In genomic region chr11:32353884-32354283, GRCh38 we compare ENCODE assay signal across 21 cellular contexts.
DNase-seq lines count a peak whose midpoint lies in the region; ATAC-seq, FAIRE-seq and TF ChIP-seq lines count a peak whose summit lies in the region.
"Had no signal": no experiment of that assay in that cellular context is flagged by ENCODE, and none has a peak within 500 bp of the region (broad histone marks: within the 10 kb centered on the region; RNA-seq: fewer than 3 reads in every experiment).

No MANE protein-coding gene starts in this region.

- intact Hi-C loops in uterus (cut with DNase I; ENCODE audit: low total_unique reads), result no loop called here

- DNase-seq in M059J (ENCODE audit: low read depth), result peak; percentile 84
- DNase-seq in amniotic epithelial cell (ENCODE audit: low read depth), result peak; percentile 93
- DNase-seq in left kidney (ENCODE audit: low read depth, low spot score), result peak; percentile 42
- DNase-seq in uterus, result peak in 1 of 2 donors; percentile 42
- no peak for DNase-seq in stimulated activated naive CD4-positive, alpha-beta T cell treated with Interleukin-2 at 50 U/mL for 16 hours (lab: John Stamatoyannopoulos, UW)
- no peak for DNase-seq in GM12892 (ENCODE audit: insufficient read length)
- no peak for DNase-seq in effector memory CD8-positive, alpha-beta T cell
- DNase-seq: CD4-positive, alpha-beta T cell; DND-41; MM.1S; NCI-H1092 treated with DMSO at 0.1 percent for 48 hours; NCI-H1436 treated with DMSO at 0.1 percent for 48 hours; NCI-H1930; NCI-H2227 treated with DMSO at 0.1 percent for 48 hours; NCI-H510A; NCI-H774; NK-92 treated with Interleukin-12 subunit alpha and Interleukin-12 subunit beta, amount 100 ng/mL, for 24 hours; Peyer's patch had no signal

- no peak overlapping the region for H3K4me3 ChIP-seq in uterus
- H3K4me3 ChIP-seq: BLaER1, Peyer's patch had no signal

- peak overlapping the region; percentile 91 to 92 for H3K27ac ChIP-seq in uterus
- H3K27ac ChIP-seq: BLaER1, Peyer's patch had no signal

- no peaks in the 10 kb centered on the region for H3K9me3 Mint-ChIP-seq in effector memory CD8-positive, alpha-beta T cell
- H3K9me3 Mint-ChIP-seq: CD4-positive, alpha-beta T cell had no signal

- ATAC-seq in effector memory CD8-positive, alpha-beta T cell (replicated peaks), result no peak
- ATAC-seq: Right ventricle myocardium inferior had no signal

- H3K27me3 ChIP-seq in uterus, result no peaks in the 10 kb centered on the region
- H3K27me3 ChIP-seq: BLaER1, Peyer's patch had no signal

- no peaks in the 10 kb centered on the region for H3K4me1 Mint-ChIP-seq in effector memory CD8-positive, alpha-beta T cell (ENCODE audit: low read depth in 2 of 2)

- no peak for FAIRE-seq in GM12892 (lab: Jason Lieb, UNC)
- FAIRE-seq: GM19239 had no signal

- no peak for TF ChIP-seq CTCF in uterus (IDR thresholded peaks at IDR 0.05)

- H3K36me3 Mint-ChIP-seq in effector memory CD8-positive, alpha-beta T cell (ENCODE audit: insufficient read depth), result no peaks in the 10 kb centered on the region

- peaks cover 6 to 46% of the 10 kb centered on the region in 2 donors for H3K27me3 Mint-ChIP-seq in effector memory CD8-positive, alpha-beta T cell

- H3K4me1 ChIP-seq in uterus, result peaks cover 15 to 20% of the 10 kb centered on the region in 2 donors
- H3K4me1 ChIP-seq: Peyer's patch had no signal

- TF ChIP-seq POLR2A in uterus (IDR thresholded peaks at IDR 0.05) (no peak), GM12892 (IDR thresholded peaks at IDR 0.05; ENCODE audit: low read depth, low read length) (no peak)

- H3K27ac Mint-ChIP-seq in effector memory CD8-positive, alpha-beta T cell, result no peak overlapping the region
- H3K27ac Mint-ChIP-seq: CD4-positive, alpha-beta T cell had no signal

- H3K9me3 ChIP-seq in uterus, result no peaks in the 10 kb centered on the region
- H3K9me3 ChIP-seq: BLaER1, Peyer's patch had no signal

- H3K36me3 ChIP-seq in uterus, result no peaks in the 10 kb centered on the region
- H3K36me3 ChIP-seq: BLaER1, Peyer's patch had no signal

- H3K4me3 Mint-ChIP-seq in effector memory CD8-positive, alpha-beta T cell, result no peak overlapping the region
- H3K4me3 Mint-ChIP-seq: CD4-positive, alpha-beta T cell had no signal

Comparison
In these comparisons a context has a peak if more than half of its experiments do, and no peak if none do; other contexts are left out.
1. DNase-seq: peak in M059J (single experiment), amniotic epithelial cell (single experiment) and left kidney (single experiment); none in stimulated activated naive CD4-positive, alpha-beta T cell treated with Interleukin-2 at 50 U/mL for 16 hours (single experiment), GM12892 (single experiment) and effector memory CD8-positive, alpha-beta T cell (0 of 3).